Comparison of ENCODE assay signal across 8 cellular contexts in genomic region chr17:51259574-51260236, GRCh38. TPM values are rescaled to one million over a fixed set of nuclear protein-coding genes. Genes with fewer than 3 reads are reported as not detected.
DNase-seq lines count a peak whose midpoint lies in the region; ATAC-seq and TF ChIP-seq lines count a peak whose summit lies in the region.

Gene MBTD1 (minus strand): TSS chr17:51260049. CDS start chr17:51225161, 34,888 bp downstream.

- peak within 1 kb of the TSS; percentile 96 to 99 (median 99) for H3K27ac Mint-ChIP-seq in naive B cell
- H3K27ac Mint-ChIP-seq in stimulated activated effector memory CD8-positive, alpha-beta T cell treated with anti-CD3 and anti-CD28 coated beads, Interleukin-12 subunit alpha, Interleukin-12 subunit beta, amount 100 ng/mL, for 72 hours = peak within 1 kb of the TSS; percentile 98

- H3K4me3 ChIP-seq in Karpas-422 (ENCODE audit: low read length) (peak within 1 kb of the TSS; percentile 81), fibroblast of lung (replicated peaks in 1 of 4; ENCODE audit: control extremely low read depth in 1 of 4, insufficient read depth in 1 of 4, low read depth in 3 of 4, low read length in 4 of 4) (peak within 1 kb of the TSS; percentile 73 to 96 (median 88))

- peaks cover 19% of the 10 kb centered on the region; the same call in 1 of the 2 replicates for H4K20me1 ChIP-seq in Karpas-422 (ENCODE audit: insufficient read depth, low read depth, low read length)
- peaks cover 2% of the 10 kb centered on the region for H4K20me1 ChIP-seq in fibroblast of lung (ENCODE audit: control insufficient read depth, extremely low read depth, insufficient read depth, low read length)

- H3K4me2 ChIP-seq in Karpas-422 (ENCODE audit: low read depth, low read length, poor library complexity, severe bottlenecking) (peak within 1 kb of the TSS; percentile 72), fibroblast of lung (ENCODE audit: extremely low read depth, insufficient read depth, low read length) (peak within 1 kb of the TSS; percentile 100)

- H3K36me3 ChIP-seq in Karpas-422 (ENCODE audit: insufficient read depth, low read length) (peaks cover 59% of the 10 kb centered on the region), fibroblast of lung (ENCODE audit: control insufficient read depth, insufficient read depth, low read length) (no peaks in the 10 kb centered on the region)

- H3K27ac ChIP-seq in Karpas-422 (ENCODE audit: low read length) (peak within 1 kb of the TSS; percentile 85), fibroblast of lung (ENCODE audit: insufficient read depth, low read length) (peak within 1 kb of the TSS; percentile 99)

- no peaks in the 10 kb centered on the region for H3K9me3 Mint-ChIP-seq in naive B cell
- H3K9me3 Mint-ChIP-seq in stimulated activated effector memory CD8-positive, alpha-beta T cell treated with anti-CD3 and anti-CD28 coated beads, Interleukin-12 subunit alpha, Interleukin-12 subunit beta, amount 100 ng/mL, for 72 hours = no peaks in the 10 kb centered on the region

- peak within 1 kb of the TSS; percentile 89 to 99 (median 97) for H3K4me3 Mint-ChIP-seq in naive B cell
- H3K4me3 Mint-ChIP-seq in stimulated activated effector memory CD8-positive, alpha-beta T cell treated with anti-CD3 and anti-CD28 coated beads, Interleukin-12 subunit alpha, Interleukin-12 subunit beta, amount 100 ng/mL, for 72 hours = peak within 1 kb of the TSS; percentile 72

- ATAC-seq in GM21786 (IDR thresholded peaks at IDR 0.05; ENCODE audit: unreplicated experiment) (peak; percentile 69), naive B cell (ENCODE audit: low read depth in 2 of 2) (peak; percentile 81 to 84)
- ATAC-seq in stimulated activated effector memory CD8-positive, alpha-beta T cell treated with anti-CD3 and anti-CD28 coated beads, Interleukin-12 subunit alpha, Interleukin-12 subunit beta, amount 100 ng/mL, for 72 hours = peak; percentile 93

- H3K9ac ChIP-seq in Karpas-422 (ENCODE audit: low read length) (peak within 1 kb of the TSS; percentile 91), fibroblast of lung (ENCODE audit: insufficient read depth, low read length) (peak within 1 kb of the TSS; percentile 98)

- H3K9me3 ChIP-seq in Karpas-422 (ENCODE audit: low read length) (no peaks in the 10 kb centered on the region), fibroblast of lung (ENCODE audit: control insufficient read depth, insufficient read depth, low read depth, low read length) (no peaks in the 10 kb centered on the region)

- peaks cover 36 to 63% (median 47%) of the 10 kb centered on the region in 3 donors for H3K4me1 Mint-ChIP-seq in naive B cell
- H3K4me1 Mint-ChIP-seq in stimulated activated effector memory CD8-positive, alpha-beta T cell treated with anti-CD3 and anti-CD28 coated beads, Interleukin-12 subunit alpha, Interleukin-12 subunit beta, amount 100 ng/mL, for 72 hours = peaks cover 49% of the 10 kb centered on the region

- no peak for TF ChIP-seq CTCF in fibroblast of lung (conservative IDR thresholded peaks at IDR 0.05 in 1 of 2, IDR thresholded peaks at IDR 0.05 in 1 of 2; ENCODE audit: low read depth in 1 of 2, low read length in 2 of 2)

- H3K27me3 ChIP-seq in Karpas-422 (ENCODE audit: low read length) (no peaks in the 10 kb centered on the region), fibroblast of lung (ENCODE audit: control insufficient read depth, insufficient read depth, low read length) (no peaks in the 10 kb centered on the region)

- DNase-seq in DMS53 (lab: John Stamatoyannopoulos, UW) = peak; percentile 99
- peak; percentile 98 for DNase-seq in Karpas-422
- DNase-seq in RPMI7951 (ENCODE audit: low read depth) = peak; percentile 92
- peak; percentile 88 to 90 for DNase-seq in activated T-helper 1 cell treated with anti-CD3 and anti-CD28 coated beads, Interleukin-2, amount 50 U/mL, for 16 hours (ENCODE audit: low read depth in 1 of 2, low spot score in 1 of 2)
- DNase-seq in fibroblast of lung (ENCODE audit: low read depth in 2 of 2) = peak; percentile 95 to 98
- peak; percentile 97 for DNase-seq in naive B cell
- DNase-seq in stimulated activated effector memory CD8-positive, alpha-beta T cell treated with anti-CD3 and anti-CD28 coated beads, Interleukin-12 subunit alpha, Interleukin-12 subunit beta, amount 100 ng/mL, for 72 hours (ENCODE audit: low spot score in 2 of 2) = peak in 1 of 2 donors; percentile 84

- H3K27me3 Mint-ChIP-seq in naive B cell = no peaks in the 10 kb centered on the region

- H3K36me3 Mint-ChIP-seq in naive B cell = peaks cover 5 to 7% of the 10 kb centered on the region in 2 donors
- peaks cover 83% of the 10 kb centered on the region for H3K36me3 Mint-ChIP-seq in stimulated activated effector memory CD8-positive, alpha-beta T cell treated with anti-CD3 and anti-CD28 coated beads, Interleukin-12 subunit alpha, Interleukin-12 subunit beta, amount 100 ng/mL, for 72 hours

- H2AFZ ChIP-seq in Karpas-422 (ENCODE audit: low read length) (peak within 1 kb of the TSS; percentile 39; the same call in 1 of the 2 replicates), fibroblast of lung (ENCODE audit: low read length) (peak within 1 kb of the TSS; percentile 97)

- peaks cover 41% of the 10 kb centered on the region for H3K4me1 ChIP-seq in Karpas-422 (ENCODE audit: low read length)
- H3K4me1 ChIP-seq in fibroblast of lung (ENCODE audit: control insufficient read depth, extremely low read depth, insufficient read depth, low read length) = peaks cover 6% of the 10 kb centered on the region

- H3K9me2 ChIP-seq in Karpas-422 (replicated peaks; ENCODE audit: insufficient read depth, low read length) = no peaks in the 10 kb centered on the region

- peaks cover 98% of the 10 kb centered on the region for H3K79me2 ChIP-seq in Karpas-422 (ENCODE audit: low read length)
- H3K79me2 ChIP-seq in fibroblast of lung (ENCODE audit: control insufficient read depth, insufficient read depth, low read length) = peaks cover 69% of the 10 kb centered on the region

RNA-seq across cellular contexts. Expression of gene MBTD1, which starts in this region (rescaled TPM):
- 28.5 and 41.3 TPM in 2 replicates for total RNA-seq in Karpas-422 (2014; rRNA removed; shearing (Covaris generic); ENCODE audit: low replicate concordance)
- 4.9 and 8.2 TPM in 2 replicates for total RNA-seq in RPMI7951 (2014; rRNA removed; shearing (Covaris generic))
- 12.1 and 13.7 TPM in 2 replicates for total RNA-seq in fibroblast of lung
- polyA plus RNA-seq in fibroblast of lung (2.9 and 4.4 TPM in 2 replicates), naive B cell (ENCODE audit: low read depth in 6 of 6) (10 to 100 TPM in 4 of 6 donors, 1 to 10 TPM in 2; 4.0 to 16.3 (median 10.9) TPM)
- polyA plus RNA-seq in fibroblast of lung (2012) = 2.0 and 3.2 TPM in 2 replicates
- 1.2 and 1.8 TPM in 2 replicates for polyA minus RNA-seq in fibroblast of lung (ENCODE audit: low replicate concordance)
